18 cellular contexts compared by ENCODE assay signal in the genomic region with DNA sequence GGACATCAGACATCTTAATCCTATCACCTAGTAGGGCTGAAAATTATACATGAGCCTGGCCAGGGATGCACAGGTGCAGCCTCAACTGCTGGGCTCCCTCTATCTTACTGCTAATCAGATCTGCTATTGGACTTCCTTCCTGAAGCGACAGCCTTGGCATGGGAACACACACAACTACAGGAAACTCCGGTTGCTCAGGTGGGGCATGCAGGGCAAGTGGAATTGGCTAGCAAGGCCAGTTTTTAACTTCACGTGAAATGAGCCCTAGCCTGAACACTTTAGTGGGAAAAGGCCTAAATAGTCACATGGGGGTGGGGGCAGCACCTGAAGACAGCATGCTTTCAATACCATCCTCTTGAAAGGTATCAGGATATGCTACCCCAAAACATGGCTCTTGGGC.
A peak's percentile ranks its signal among the peaks of the same experiment; 100 is the strongest.
DNase-seq lines count a peak whose midpoint lies in the region; ATAC-seq and TF ChIP-seq lines count a peak whose summit lies in the region.
"Had no signal": no experiment of that assay in that cellular context is flagged by ENCODE, and none has a peak within 500 bp of the region (broad histone marks: within the 10 kb centered on the region; RNA-seq: fewer than 3 reads in every experiment).

No MANE protein-coding gene starts in this region.

- H3K9me3 ChIP-seq in esophagus muscularis mucosa = no peaks in the 10 kb centered on the region
- H3K9me3 ChIP-seq: Caco-2 had no signal

- no peak overlapping the region for H3K4me3 ChIP-seq in Jurkat, Clone E6-1 (ENCODE audit: low read length)
- no peak overlapping the region for H3K4me3 ChIP-seq in esophagus muscularis mucosa
- H3K4me3 ChIP-seq: GM12878, GM23338 had no signal

- H3K36me3 ChIP-seq in esophagus muscularis mucosa = no peaks in the 10 kb centered on the region

- no peak for TF ChIP-seq CTCF in esophagus muscularis mucosa (IDR thresholded peaks at IDR 0.05)

- H3K27ac ChIP-seq in esophagus muscularis mucosa (replicated peaks in 1 of 4) = no peak overlapping the region
- no peak overlapping the region for H3K27ac ChIP-seq in substantia nigra (ENCODE audit: low read depth, low read length, poor library complexity, severe bottlenecking)

- ATAC-seq in GM19395 (IDR thresholded peaks at IDR 0.05; ENCODE audit: unreplicated experiment) = no peak
- ATAC-seq: CD8-positive, alpha-beta T cell; GM12878; GM23338; HCT116 had no signal

- no peak for TF ChIP-seq POLR2A in esophagus muscularis mucosa (IDR thresholded peaks at IDR 0.05; ENCODE audit: low read depth)

- no peak for TF ChIP-seq EP300 in esophagus muscularis mucosa (IDR thresholded peaks at IDR 0.05)

- intact Hi-C loops in esophagus muscularis mucosa (cut with DNase I) = no loop called here

- H3K4me1 ChIP-seq in esophagus muscularis mucosa = peaks cover 0 to 19% (median 10%) of the 10 kb centered on the region in 4 donors
- H3K4me1 ChIP-seq: Caco-2 had no signal

- H3K27me3 ChIP-seq in esophagus muscularis mucosa = no peaks in the 10 kb centered on the region

- 100% methylated on average over 2 of the region's 3 CpGs for WGBS in esophagus muscularis mucosa

- DNase-seq in Jurkat, Clone E6-1 (ENCODE audit: low read depth, low spot score) = peak; percentile 37
- DNase-seq in esophagus muscularis mucosa (ENCODE audit: extremely low spot score) = peak; percentile 85
- DNase-seq in ureter (ENCODE audit: low spot score) = peak; percentile 51
- DNase-seq in iPS-NIHi7 (ENCODE audit: extremely low spot score) = no peak
- DNase-seq in substantia nigra (lab: John Stamatoyannopoulos, UW) = no peak
- DNase-seq: C1 segment of cervical spinal cord; Caco-2; CD4-positive, CD25-positive, alpha-beta regulatory T cell; CD8-positive, alpha-beta T cell; DMS153; DMS79; EL; GDM1; H9 had no signal

Comparison
In these comparisons a context has a peak if more than half of its experiments do, and no peak if none do; other contexts are left out.
1. DNase-seq: peak in Jurkat, Clone E6-1 (single experiment), esophagus muscularis mucosa (single experiment) and ureter (single experiment); none in iPS-NIHi7 (single experiment) and substantia nigra (0 of 49).